16 cellular contexts compared by ENCODE assay signal in genomic region chr20:49835031-49835430, GRCh38.
"Had no signal": no experiment of that assay in that cellular context is flagged by ENCODE, and none has a peak within 500 bp of the region (broad histone marks: within the 10 kb centered on the region; RNA-seq: fewer than 3 reads in every experiment).

No MANE protein-coding gene starts in this region.

- ATAC-seq: activated CD8-positive, alpha-beta T cell treated with anti-CD3 and anti-CD28 coated beads, Interleukin-2, amount 10 ng/mL, durations not matched to agents 7 days and 5 days; heart left ventricle had no signal

- DNase-seq: activated CD4-positive, alpha-beta T cell treated with anti-CD3 and anti-CD28 coated beads for 48 hours; activated CD8-positive, alpha-beta memory T cell treated with anti-CD3 and anti-CD28 coated beads, Interleukin-2, amount 50 U/mL, for 48 hours; activated CD8-positive, alpha-beta T cell treated with anti-CD3 and anti-CD28 coated beads, Interleukin-2, amount 10 ng/mL, durations not matched to agents 7 days and 5 days; activated naive CD4-positive, alpha-beta T cell treated with Interleukin-2 at 50 U/mL for 16 hours; adrenal gland; heart left ventricle; mesendoderm; posterior cingulate gyrus; SJCRH30; T-helper 1 cell; thyroid gland had no signal

- H3K4me3 Mint-ChIP-seq: activated CD8-positive, alpha-beta T cell treated with anti-CD3 and anti-CD28 coated beads, Interleukin-2, amount 10 ng/mL, durations not matched to agents 7 days and 5 days; dendritic cell treated with granulocyte-macrophage colony-stimulating factor and Interleukin-4, amounts not matched to agents 40 ng/mL and 50 ng/mL, for 4 days; neural crest cell had no signal

- H3K27me3 Mint-ChIP-seq: dendritic cell treated with granulocyte-macrophage colony-stimulating factor and Interleukin-4, amounts not matched to agents 40 ng/mL and 50 ng/mL, for 4 days had no signal

- H3K36me3 ChIP-seq: thyroid gland had no signal

- H3K9me3 ChIP-seq: adrenal gland, esophagus muscularis mucosa, heart left ventricle, right atrium auricular region, SJCRH30, thyroid gland had no signal

- H3K27ac Mint-ChIP-seq: activated CD8-positive, alpha-beta T cell treated with anti-CD3 and anti-CD28 coated beads, Interleukin-2, amount 10 ng/mL, durations not matched to agents 7 days and 5 days; dendritic cell treated with granulocyte-macrophage colony-stimulating factor and Interleukin-4, amounts not matched to agents 40 ng/mL and 50 ng/mL, for 4 days had no signal

- H3K9me3 Mint-ChIP-seq: dendritic cell treated with granulocyte-macrophage colony-stimulating factor and Interleukin-4, amounts not matched to agents 40 ng/mL and 50 ng/mL, for 4 days; neural crest cell had no signal

- H3K4me1 ChIP-seq: heart left ventricle, right atrium auricular region, SJCRH30, thyroid gland had no signal

- H3K27me3 ChIP-seq: adrenal gland, esophagus muscularis mucosa, heart left ventricle, right atrium auricular region, SJCRH30, thyroid gland had no signal

- H3K27ac ChIP-seq: adrenal gland, esophagus muscularis mucosa, heart left ventricle, right atrium auricular region, SJCRH30, thyroid gland had no signal

- H3K4me1 Mint-ChIP-seq: neural crest cell had no signal

- H3K4me3 ChIP-seq: adrenal gland, esophagus muscularis mucosa, heart left ventricle, right atrium auricular region, SJCRH30, skin epidermis, thyroid gland had no signal
